Comparison of ENCODE assay signal across 10 cellular contexts in the genomic region with DNA sequence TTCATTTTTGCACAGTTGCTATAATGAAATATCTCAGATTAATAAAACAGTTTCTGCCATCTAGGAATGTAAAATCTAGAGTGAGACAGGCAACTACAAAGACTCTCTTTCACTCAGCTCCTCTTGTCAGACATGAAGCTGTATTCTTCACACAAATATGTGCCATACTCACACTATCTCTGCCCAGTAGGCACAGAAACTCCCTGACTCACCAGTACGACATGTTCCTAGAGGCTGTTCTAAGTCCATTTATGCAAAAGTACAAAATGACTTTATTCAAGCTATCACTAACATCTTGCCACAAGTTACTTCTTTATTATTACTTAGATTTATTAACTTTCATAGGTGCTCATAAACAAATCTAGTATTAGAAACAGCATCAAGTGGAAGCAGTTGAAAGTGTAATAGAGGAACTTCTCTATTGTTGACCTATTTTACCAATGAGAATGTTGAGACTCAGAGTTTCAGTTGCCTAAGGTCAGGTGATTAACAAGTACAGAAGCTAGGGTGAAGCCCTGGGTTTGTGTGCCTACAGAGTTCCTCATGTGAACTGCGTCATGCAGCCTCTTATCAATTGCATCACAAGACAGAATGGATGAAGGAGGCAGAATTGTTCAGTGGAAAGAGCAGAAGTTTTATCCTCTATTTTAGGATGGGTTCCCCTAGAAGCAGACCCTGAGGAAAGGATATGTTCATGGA.
A peak's percentile ranks its signal among the peaks of the same experiment; 100 is the strongest.
DNase-seq lines count a peak whose midpoint lies in the region; ATAC-seq and TF ChIP-seq lines count a peak whose summit lies in the region.
"Had no signal": no experiment of that assay in that cellular context is flagged by ENCODE, and none has a peak within 500 bp of the region (broad histone marks: within the 10 kb centered on the region; RNA-seq: fewer than 3 reads in every experiment).

No MANE protein-coding gene starts in this region.

- peak; percentile 55 for ATAC-seq in GM21576 (IDR thresholded peaks at IDR 0.05; ENCODE audit: unreplicated experiment)
- ATAC-seq in activated CD8-positive, alpha-beta memory T cell treated with anti-CD3 and anti-CD28 coated beads, Interleukin-2, amount 10 ng/mL, durations not matched to agents 7 days and 5 days, result no peak

- H3K4me3 ChIP-seq in fibroblast of pulmonary artery (replicated peaks; ENCODE audit: low read depth, low read length), result no peak overlapping the region

- H3K27ac Mint-ChIP-seq in activated CD8-positive, alpha-beta memory T cell treated with anti-CD3 and anti-CD28 coated beads, Interleukin-2, amount 10 ng/mL, durations not matched to agents 7 days and 5 days, result no peak overlapping the region
- H3K27ac Mint-ChIP-seq: activated T-helper 2 cell treated with anti-CD3 and anti-CD28 coated beads, Interferon-gamma antibody, Interleukin-2, Interleukin-4, amounts not matched to agents 10 μg/mL and 5 μg/mL and 100 μg/mL, durations not matched to agents 14 hours and 24 hours and 36 hours had no signal

- TF ChIP-seq CTCF in fibroblast of pulmonary artery (IDR thresholded peaks at IDR 0.05; ENCODE audit: low read length, missing control alignments), result no peak

- H3K9me3 Mint-ChIP-seq in activated CD8-positive, alpha-beta memory T cell treated with anti-CD3 and anti-CD28 coated beads, Interleukin-2, amount 10 ng/mL, durations not matched to agents 7 days and 5 days (ENCODE audit: low read depth), result no peaks in the 10 kb centered on the region
- H3K9me3 Mint-ChIP-seq: activated T-helper 2 cell treated with anti-CD3 and anti-CD28 coated beads, Interferon-gamma antibody, Interleukin-2, Interleukin-4, amounts not matched to agents 10 μg/mL and 5 μg/mL and 100 μg/mL, durations not matched to agents 14 hours and 24 hours and 36 hours had no signal

- peaks cover 6% of the 10 kb centered on the region for H3K4me1 Mint-ChIP-seq in activated CD8-positive, alpha-beta memory T cell treated with anti-CD3 and anti-CD28 coated beads, Interleukin-2, amount 10 ng/mL, durations not matched to agents 7 days and 5 days

- H3K4me3 Mint-ChIP-seq in activated CD8-positive, alpha-beta memory T cell treated with anti-CD3 and anti-CD28 coated beads, Interleukin-2, amount 10 ng/mL, durations not matched to agents 7 days and 5 days, result no peak overlapping the region

- DNase-seq in NOMO-1 treated with dmso at 0.1 percent for 144 hours (lab: John Stamatoyannopoulos, UW; ENCODE audit: unreplicated experiment) (peak; percentile 29), fibroblast of pulmonary artery (ENCODE audit: low read depth) (peak; percentile 70), superior temporal gyrus (ENCODE audit: extremely low spot score) (peak; percentile 39), T-helper 2 cell (no peak), NCI-H345 (lab: John Stamatoyannopoulos, UW) (no peak)
- DNase-seq in activated CD8-positive, alpha-beta memory T cell treated with anti-CD3 and anti-CD28 coated beads, Interleukin-2, amount 10 ng/mL, durations not matched to agents 7 days and 5 days, result no peak
- DNase-seq: GF-D8, NCI-H2171 treated with DMSO at 0.1 percent for 48 hours had no signal

- CTCF ChIA-PET in activated CD8-positive, alpha-beta memory T cell treated with anti-CD3 and anti-CD28 coated beads, Interleukin-2, amount 10 ng/mL, durations not matched to agents 7 days and 5 days (lab: Charles Lee), result interaction anchor here (0.8 kb wide), 1 partner anchor 49 kb away, joined by 3 read pairs; no protein-coding TSS in a partner anchor

- no peaks in the 10 kb centered on the region for H3K36me3 Mint-ChIP-seq in activated CD8-positive, alpha-beta memory T cell treated with anti-CD3 and anti-CD28 coated beads, Interleukin-2, amount 10 ng/mL, durations not matched to agents 7 days and 5 days

- no peaks in the 10 kb centered on the region for H3K27me3 Mint-ChIP-seq in activated CD8-positive, alpha-beta memory T cell treated with anti-CD3 and anti-CD28 coated beads, Interleukin-2, amount 10 ng/mL, durations not matched to agents 7 days and 5 days

Comparison
In these comparisons a context has a peak if more than half of its experiments do, and no peak if none do; other contexts are left out.
1. DNase-seq: peak in NOMO-1 treated with dmso at 0.1 percent for 144 hours (single experiment), fibroblast of pulmonary artery (single experiment) and superior temporal gyrus (single experiment); none in T-helper 2 cell (0 of 5), NCI-H345 (single experiment) and activated CD8-positive, alpha-beta memory T cell treated with anti-CD3 and anti-CD28 coated beads, Interleukin-2, amount 10 ng/mL, durations not matched to agents 7 days and 5 days (single experiment).